In genomic region chr14:92589213-92589852, GRCh38 we compare ENCODE assay signal across 9 cellular contexts.
A peak's percentile ranks its signal among the peaks of the same experiment; 100 is the strongest.
DNase-seq lines count a peak whose midpoint lies in the region; ATAC-seq and TF ChIP-seq lines count a peak whose summit lies in the region.
"Had no signal": no experiment of that assay in that cellular context is flagged by ENCODE, and none has a peak within 500 bp of the region (broad histone marks: within the 10 kb centered on the region; RNA-seq: fewer than 3 reads in every experiment).

No MANE protein-coding gene starts in this region.

- no peaks in the 10 kb centered on the region for H3K27me3 ChIP-seq in lower lobe of right lung (ENCODE audit: low read depth)

- H3K36me3 Mint-ChIP-seq in T-helper 17 cell (ENCODE audit: low read depth) = peaks cover 4% of the 10 kb centered on the region

- ATAC-seq in T-helper 17 cell = no peak
- no peak for ATAC-seq in lower lobe of right lung

- no peak overlapping the region for H3K4me3 ChIP-seq in AG04449 (ENCODE audit: low read depth, low read length)
- no peak overlapping the region for H3K4me3 ChIP-seq in lower lobe of right lung

- intact Hi-C loops in lower lobe of right lung (cut with DNase I) = no loop called here

- no peaks in the 10 kb centered on the region for H3K27me3 Mint-ChIP-seq in T-helper 17 cell

- no peaks in the 10 kb centered on the region for H3K36me3 ChIP-seq in lower lobe of right lung

- CTCF ChIA-PET in AG04449 (lab: Yijun Ruan, JAX) = interaction anchor here (0.6 to 5.2 kb wide), 18 partner anchors 9 to 457 kb away, joined by 3 to 33 read pairs (median 4); no protein-coding TSS in a partner anchor

- DNase-seq in AG04449 (ENCODE audit: low read depth, low spot score) (no peak), T-helper 17 cell (no peak), islet precursor cell (peak; percentile 69), NCI-H187 (lab: John Stamatoyannopoulos, UW) (no peak), lower lobe of right lung (no peak), NCI-H2171 treated with DMSO at 0.1 percent for 48 hours (lab: John Stamatoyannopoulos, UW) (no peak), NCI-H1694 (lab: John Stamatoyannopoulos, UW) (no peak)
- DNase-seq: kidney glomerular epithelial cell had no signal

- peak overlapping the region; percentile 73 for H3K27ac Mint-ChIP-seq in T-helper 17 cell

- H3K4me1 Mint-ChIP-seq in T-helper 17 cell = peaks cover 33% of the 10 kb centered on the region

- POLR2A ChIA-PET in AG04449 (lab: Yijun Ruan, JAX) = interaction anchor here (0.6 kb wide), 1 partner anchor 226 kb away, joined by 3 read pairs; no protein-coding TSS in a partner anchor

- peaks cover 43% of the 10 kb centered on the region for H3K4me1 ChIP-seq in lower lobe of right lung

- H3K9me3 ChIP-seq in T-helper 17 cell (ENCODE audit: control insufficient read depth, low read length, poor library complexity, severe bottlenecking) (no peaks in the 10 kb centered on the region), lower lobe of right lung (no peaks in the 10 kb centered on the region)

- peak overlapping the region; percentile 22 for H3K4me3 Mint-ChIP-seq in T-helper 17 cell

- no peak overlapping the region for H3K27ac ChIP-seq in lower lobe of right lung

- TF ChIP-seq CTCF in AG04449 (IDR thresholded peaks at IDR 0.05; ENCODE audit: insufficient read depth, low read length, missing control alignments) (peak; percentile 54), GM12801 (IDR thresholded peaks at IDR 0.05; ENCODE audit: extremely low read depth, insufficient read length) (peak; percentile 48), lower lobe of right lung (IDR thresholded peaks at IDR 0.05) (no peak)
